ENCODE assay signal across 8 cellular contexts in the genomic region with DNA sequence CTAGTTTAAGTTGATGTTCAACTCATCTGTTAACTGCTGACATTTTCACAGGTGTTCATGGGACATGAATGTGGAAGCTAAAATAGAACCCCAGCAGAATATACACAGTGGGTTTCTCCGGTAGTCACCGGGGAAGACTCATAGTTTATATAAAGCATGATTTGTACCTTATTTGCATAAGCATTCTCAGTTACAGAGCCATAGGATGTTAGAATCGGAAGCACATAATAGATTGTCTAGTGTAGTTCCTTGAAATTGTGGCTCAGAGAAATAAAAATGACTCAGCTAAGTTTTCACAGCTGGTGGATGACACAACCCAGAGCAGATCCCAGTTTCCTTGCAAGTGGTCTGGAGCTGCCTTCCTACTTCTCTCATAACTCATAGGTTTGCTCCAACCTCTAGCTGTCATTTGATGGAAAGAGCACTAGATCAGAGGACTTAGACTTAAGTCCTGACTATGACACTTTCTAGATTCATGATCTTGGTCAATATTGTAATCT.
A peak's percentile ranks its signal among the peaks of the same experiment; 100 is the strongest.
DNase-seq lines count a peak whose midpoint lies in the region; ATAC-seq, FAIRE-seq and TF ChIP-seq lines count a peak whose summit lies in the region.

No MANE protein-coding gene starts in this region.

- H3K9me3 ChIP-seq in PC-3 (ENCODE audit: low read length) (no peaks in the 10 kb centered on the region), keratinocyte (ENCODE audit: control insufficient read depth, low read depth, low read length) (no peaks in the 10 kb centered on the region), vagina (no peaks in the 10 kb centered on the region)

- H3K4me1 ChIP-seq in PC-3 (ENCODE audit: insufficient read depth, low read length) (peaks cover 16% of the 10 kb centered on the region), keratinocyte (ENCODE audit: control insufficient read depth, extremely low read depth, insufficient read depth, low read length) (peaks cover 5% of the 10 kb centered on the region), vagina (no peaks in the 10 kb centered on the region)

- TF ChIP-seq CTCF in PC-3 (conservative IDR thresholded peaks at IDR 0.05; ENCODE audit: low read depth, low read length) = no peak
- no peak for TF ChIP-seq CTCF in keratinocyte (optimal IDR thresholded peaks at IDR 0.05 in 1 of 3, IDR thresholded peaks at IDR 0.05 in 1 of 3, conservative IDR thresholded peaks at IDR 0.05 in 1 of 3; ENCODE audit: extremely low read depth in 1 of 3, insufficient read depth in 2 of 3, low read length in 3 of 3)
- no peak for TF ChIP-seq CTCF in vagina (IDR thresholded peaks at IDR 0.05)

- TF ChIP-seq POLR2A in vagina (IDR thresholded peaks at IDR 0.05) = no peak

- dilution Hi-C loops in keratinocyte (cut with MboI; ENCODE audit: extremely low pct_ligation_motif_present, low sequenced_read_pairs) = no loop called here

- H3K27ac ChIP-seq in PC-3 (ENCODE audit: low read length) (peak overlapping the region; percentile 54), keratinocyte (ENCODE audit: control insufficient read depth, insufficient read depth, low read length) (no peak overlapping the region), vagina (no peak overlapping the region)

- no peaks in the 10 kb centered on the region for H3F3A ChIP-seq in PC-3 (ENCODE audit: low read length, unreplicated experiment)

- H3K9me1 ChIP-seq in keratinocyte (ENCODE audit: control insufficient read depth, extremely low read depth, insufficient read depth, low read length) = no peaks in the 10 kb centered on the region

- no peak overlapping the region for H3K4me3 ChIP-seq in PC-3 (ENCODE audit: low read length)
- H3K4me3 ChIP-seq in keratinocyte (ENCODE audit: control insufficient read depth in 2 of 3, extremely low read depth in 1 of 3, insufficient read depth in 2 of 3, low read depth in 1 of 3, low read length in 3 of 3) = no peak overlapping the region
- no peak overlapping the region for H3K4me3 ChIP-seq in vagina

- no peak overlapping the region for H3K9ac ChIP-seq in PC-3 (ENCODE audit: low read length)
- no peak overlapping the region for H3K9ac ChIP-seq in keratinocyte (ENCODE audit: control insufficient read depth, extremely low read depth, insufficient read depth, low read length)

- DNase-seq in SIG-M5 treated with dmso at 0.1 percent for 504 hours (lab: John Stamatoyannopoulos, UW; ENCODE audit: unreplicated experiment) = peak; percentile 30
- no peak for DNase-seq in SIG-M5 (lab: John Stamatoyannopoulos, UW)
- peak; percentile 75 for DNase-seq in PC-3
- DNase-seq in keratinocyte (ENCODE audit: low read depth, low spot score) = peak; percentile 13
- DNase-seq in vagina (ENCODE audit: extremely low spot score in 2 of 2) = no peak
- DNase-seq in cerebellar cortex (ENCODE audit: low spot score) = no peak
- no peak for DNase-seq in G401 (ENCODE audit: low spot score)

- H3K79me2 ChIP-seq in PC-3 (ENCODE audit: low read length) (no peaks in the 10 kb centered on the region), keratinocyte (ENCODE audit: control insufficient read depth, insufficient read depth, low read length) (no peaks in the 10 kb centered on the region)

- ATAC-seq in HG02759 (IDR thresholded peaks at IDR 0.05; ENCODE audit: unreplicated experiment) (peak; percentile 95), PC-3 (peak; percentile 98)

- H3K36me3 ChIP-seq in PC-3 (ENCODE audit: low read depth, low read length) = no peaks in the 10 kb centered on the region
- H3K36me3 ChIP-seq in keratinocyte (ENCODE audit: control insufficient read depth in 2 of 2, extremely low read depth in 1 of 2, insufficient read depth in 2 of 2, low read length in 2 of 2) = peaks cover 0 to 1% of the 10 kb centered on the region in 2 experiments
- H3K36me3 ChIP-seq in vagina = no peaks in the 10 kb centered on the region

- H2AFZ ChIP-seq in PC-3 (ENCODE audit: low read length) = no peak overlapping the region; the same call in 1 of the 2 replicates
- no peak overlapping the region for H2AFZ ChIP-seq in keratinocyte (ENCODE audit: control insufficient read depth, low read length)

- in situ Hi-C loops in G401 (cut with HindIII; ENCODE audit: low sequenced_read_pairs) = no loop called here

- no peaks in the 10 kb centered on the region for H3K27me3 ChIP-seq in PC-3 (ENCODE audit: low read length)
- H3K27me3 ChIP-seq in keratinocyte (ENCODE audit: control insufficient read depth, extremely low read depth, insufficient read depth, low read length) = no peaks in the 10 kb centered on the region
- H3K27me3 ChIP-seq in vagina = no peaks in the 10 kb centered on the region

- FAIRE-seq in keratinocyte (lab: Jason Lieb, UNC) = peak; percentile 59

- no peaks in the 10 kb centered on the region for H3K9me2 ChIP-seq in PC-3 (replicated peaks; ENCODE audit: low read length)

- no TSS peak for BruUV-seq in PC-3 (replicated peaks; lab: Mats Ljungman, UMichigan)

- H3K4me2 ChIP-seq in PC-3 (ENCODE audit: low read length) (peak overlapping the region; percentile 63), keratinocyte (ENCODE audit: control insufficient read depth, extremely low read depth, insufficient read depth, low read depth, low read length) (no peak overlapping the region)

- intact Hi-C loops in PC-3 (cut with micrococcal nuclease) (loop anchor here (5.0 kb wide), 1 partner anchor 90 kb away; no protein-coding TSS in a partner anchor), vagina (cut with DNase I) (no loop called here)

- H4K20me1 ChIP-seq in PC-3 (ENCODE audit: low read length) (no peaks in the 10 kb centered on the region), keratinocyte (ENCODE audit: control insufficient read depth, extremely low read depth, insufficient read depth, low read length) (no peaks in the 10 kb centered on the region)

- CTCF ChIA-PET in PC-3 (lab: Charles Lee) = no interaction called here

- POLR2A ChIA-PET in PC-3 (lab: Charles Lee; ENCODE audit: unreplicated experiment) = interaction anchor here (0.7 to 1.0 kb wide), 3 partner anchors 12 to 67 kb away, joined by 4 read pairs; no protein-coding TSS in a partner anchor

Comparison
In these comparisons a context has a peak if more than half of its experiments do, and no peak if none do; other contexts are left out.
1. DNase-seq: peak in SIG-M5 treated with dmso at 0.1 percent for 504 hours (single experiment), PC-3 (single experiment) and keratinocyte (single experiment); none in SIG-M5 (single experiment), vagina (0 of 2), cerebellar cortex (single experiment) and G401 (single experiment).